ENCODE assay signal across 16 cellular contexts in the genomic region with DNA sequence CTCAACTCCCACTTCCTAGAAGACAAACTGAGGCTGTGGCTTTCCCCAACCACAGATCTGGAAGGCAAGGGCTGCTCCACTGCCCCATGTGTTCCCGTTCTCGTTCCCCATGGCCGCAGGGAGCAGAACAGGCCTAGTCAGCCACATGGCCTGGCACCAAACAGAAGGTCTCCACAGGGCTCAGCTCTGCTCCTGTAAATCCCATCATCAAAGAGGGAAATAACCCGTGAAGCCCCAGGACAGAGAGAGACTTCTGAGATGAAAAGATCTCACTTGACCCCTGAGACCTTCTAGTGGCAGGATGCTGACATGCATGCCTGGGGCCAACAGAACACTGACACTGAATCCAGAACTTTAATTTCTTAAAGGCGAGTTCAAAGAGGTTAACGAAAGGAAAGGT.
DNase-seq lines count a peak whose midpoint lies in the region; ATAC-seq and FAIRE-seq lines count a peak whose summit lies in the region.
"Had no signal": no experiment of that assay in that cellular context is flagged by ENCODE, and none has a peak within 500 bp of the region (broad histone marks: within the 10 kb centered on the region; RNA-seq: fewer than 3 reads in every experiment).

No MANE protein-coding gene starts in this region.

- H2BK15ac ChIP-seq in neuronal stem cell (ENCODE audit: low read length): no peak overlapping the region

- WGBS in neuronal stem cell (ENCODE audit: extremely low coverage in 2 of 2, insufficient read length in 2 of 2, insufficient replicate concordance in 1 of 2), 2 donors: no CpG with 5 or more reads among the region's 6 CpGs
- WGBS in small intestine, 3 donors: 78 to 86% (median 81%) methylated on average over 6 of the region's 6 CpGs

- H2AFZ ChIP-seq in neuronal stem cell (ENCODE audit: low read length): no peak overlapping the region

- no peak overlapping the region for H2BK12ac ChIP-seq in neuronal stem cell (ENCODE audit: low read length)

- peaks cover 3% of the 10 kb centered on the region for H3K79me1 ChIP-seq in neuronal stem cell (ENCODE audit: low read depth, low read length)

- H3K4me1 ChIP-seq in neuronal stem cell (ENCODE audit: control insufficient read depth in 2 of 2, insufficient read depth in 1 of 2, low read depth in 1 of 2, low read length in 2 of 2): peaks cover 0 to 8% of the 10 kb centered on the region in 2 donors
- no peaks in the 10 kb centered on the region for H3K4me1 ChIP-seq in small intestine (ENCODE audit: control insufficient read depth in 2 of 2, insufficient read depth in 1 of 2, low read depth in 1 of 2, low read length in 1 of 2)
- H3K4me1 ChIP-seq: ascending aorta, upper lobe of right lung had no signal

- H3K27ac Mint-ChIP-seq in activated T-cell treated with anti-CD3 and anti-CD28 coated beads, Interleukin-2, amount 50 U/mL, for 24 hours: peak overlapping the region; percentile 95
- H3K27ac Mint-ChIP-seq in central memory CD8-positive, alpha-beta T cell (ENCODE audit: low read depth): peak overlapping the region; percentile 94
- H3K27ac Mint-ChIP-seq: stimulated activated memory B cell treated with anti-CD40 and anti-IgM and Interleukin-4, amounts not matched to agents 10 μg/mL and 1 μg/mL and 100 μg/mL, for 72 hours had no signal

- H3K36me3 Mint-ChIP-seq in activated T-cell treated with anti-CD3 and anti-CD28 coated beads, Interleukin-2, amount 50 U/mL, for 24 hours (ENCODE audit: low read depth): peaks cover 83% of the 10 kb centered on the region
- H3K36me3 Mint-ChIP-seq in central memory CD8-positive, alpha-beta T cell (ENCODE audit: insufficient read depth): peaks cover 57% of the 10 kb centered on the region
- H3K36me3 Mint-ChIP-seq: stimulated activated memory B cell treated with anti-CD40 and anti-IgM and Interleukin-4, amounts not matched to agents 10 μg/mL and 1 μg/mL and 100 μg/mL, for 72 hours had no signal

- no peak overlapping the region for H2BK5ac ChIP-seq in neuronal stem cell (ENCODE audit: low read length)

- no peak overlapping the region for H2BK120ac ChIP-seq in neuronal stem cell (ENCODE audit: low read depth, low read length)

- H3K36me3 ChIP-seq in SK-N-MC (ENCODE audit: insufficient read depth, low read length) (peaks cover 97% of the 10 kb centered on the region), neuronal stem cell (replicated peaks in 1 of 2; ENCODE audit: control insufficient read depth in 2 of 2, insufficient read depth in 2 of 2, low read length in 2 of 2) (no peaks in the 10 kb centered on the region), small intestine (ENCODE audit: control insufficient read depth in 2 of 2, insufficient read depth in 2 of 2, low read length in 2 of 2) (no peaks in the 10 kb centered on the region)
- H3K36me3 ChIP-seq: ascending aorta, upper lobe of right lung had no signal

- no peak overlapping the region for H3K4ac ChIP-seq in neuronal stem cell (ENCODE audit: low read length)

- H3K4me3 ChIP-seq in SK-N-MC (no peak overlapping the region), neuronal stem cell (ENCODE audit: low read length in 2 of 2) (no peak overlapping the region), small intestine (ENCODE audit: low read depth in 1 of 2, low read length in 2 of 2) (no peak overlapping the region)
- H3K4me3 ChIP-seq: ascending aorta, upper lobe of right lung had no signal

- peaks cover 100% of the 10 kb centered on the region for H3K4me1 Mint-ChIP-seq in activated T-cell treated with anti-CD3 and anti-CD28 coated beads, Interleukin-2, amount 50 U/mL, for 24 hours (ENCODE audit: low read depth)
- peaks cover 97% of the 10 kb centered on the region for H3K4me1 Mint-ChIP-seq in central memory CD8-positive, alpha-beta T cell
- H3K4me1 Mint-ChIP-seq: stimulated activated memory B cell treated with anti-CD40 and anti-IgM and Interleukin-4, amounts not matched to agents 10 μg/mL and 1 μg/mL and 100 μg/mL, for 72 hours had no signal

- no peak overlapping the region for H4K91ac ChIP-seq in neuronal stem cell (ENCODE audit: low read depth, low read length, poor library complexity)

- H3K9ac ChIP-seq in SK-N-MC (ENCODE audit: insufficient read length) (no peak overlapping the region), neuronal stem cell (ENCODE audit: low read depth, low read length, poor library complexity) (no peak overlapping the region)

- H3K23ac ChIP-seq in neuronal stem cell (ENCODE audit: low read depth, low read length, poor library complexity): no peak overlapping the region

- H3K27me3 ChIP-seq in neuronal stem cell (ENCODE audit: control insufficient read depth in 3 of 3, insufficient read depth in 3 of 3, low read depth in 1 of 3, low read length in 3 of 3): peaks cover 0 to 11% (median 0%) of the 10 kb centered on the region in 3 experiments
- H3K27me3 ChIP-seq in small intestine (ENCODE audit: control insufficient read depth in 2 of 2, insufficient read depth in 2 of 2, low read length in 2 of 2): no peaks in the 10 kb centered on the region
- H3K27me3 ChIP-seq: ascending aorta, upper lobe of right lung had no signal

- no peak overlapping the region for H4K8ac ChIP-seq in neuronal stem cell (ENCODE audit: low read depth, low read length)

- no peaks in the 10 kb centered on the region for H3K9me3 ChIP-seq in SK-N-MC (ENCODE audit: low read depth, low read length)
- no peaks in the 10 kb centered on the region for H3K9me3 ChIP-seq in neuronal stem cell (replicated peaks in 1 of 2; ENCODE audit: control insufficient read depth in 2 of 2, insufficient read depth in 1 of 2, low read depth in 1 of 2, low read length in 2 of 2)
- no peaks in the 10 kb centered on the region for H3K9me3 ChIP-seq in small intestine (ENCODE audit: control insufficient read depth, low read depth)
- H3K9me3 ChIP-seq: ascending aorta, upper lobe of right lung had no signal

- no peak for FAIRE-seq in small intestine (lab: Jason Lieb, UNC)

- H2AK5ac ChIP-seq in neuronal stem cell (ENCODE audit: low read depth, low read length): peak overlapping the region; percentile 6

- H3K9me3 Mint-ChIP-seq in activated T-cell treated with anti-CD3 and anti-CD28 coated beads, Interleukin-2, amount 50 U/mL, for 24 hours: no peaks in the 10 kb centered on the region
- H3K9me3 Mint-ChIP-seq in central memory CD8-positive, alpha-beta T cell: no peaks in the 10 kb centered on the region
- H3K9me3 Mint-ChIP-seq: stimulated activated memory B cell treated with anti-CD40 and anti-IgM and Interleukin-4, amounts not matched to agents 10 μg/mL and 1 μg/mL and 100 μg/mL, for 72 hours had no signal

- DNase-seq in activated T-cell treated with anti-CD3 and anti-CD28 coated beads, Interleukin-2, amount 50 U/mL, for 24 hours: no peak
- no peak for DNase-seq in activated T-cell treated with anti-CD3 and anti-CD28 coated beads for 4 hours
- DNase-seq in SK-N-MC (ENCODE audit: low read depth, low spot score): no peak
- DNase-seq in central memory CD8-positive, alpha-beta T cell (ENCODE audit: low spot score in 2 of 2): no peak
- DNase-seq in neuronal stem cell (ENCODE audit: low spot score): no peak
- DNase-seq in small intestine: no peak
- DNase-seq in GF-D8 (lab: John Stamatoyannopoulos, UW): no peak
- DNase-seq: ACHN, hippocampal formation, mesenchymal stem cell, NCI-H1092 treated with DMSO at 0.1 percent for 48 hours, upper lobe of right lung had no signal

- no peak overlapping the region for H3K18ac ChIP-seq in neuronal stem cell (ENCODE audit: low read length)

- ATAC-seq in central memory CD8-positive, alpha-beta T cell (replicated peaks; ENCODE audit: extremely low read depth, poor library complexity, severe bottlenecking): no peak
- ATAC-seq in GM19395 (IDR thresholded peaks at IDR 0.05; ENCODE audit: unreplicated experiment): no peak
- ATAC-seq: activated CD4-positive, CD25-positive, alpha-beta regulatory T cell treated with anti-CD3 and anti-CD28 coated beads, Interleukin-2, amount 50 U/mL, for 24 hours; stimulated activated memory B cell treated with anti-CD40 and anti-IgM and Interleukin-4, amounts not matched to agents 10 μg/mL and 1 μg/mL and 100 μg/mL, for 72 hours had no signal

- no peak overlapping the region for H3K4me2 ChIP-seq in neuronal stem cell (ENCODE audit: insufficient read depth, low read length, poor library complexity, severe bottlenecking)

- no peak overlapping the region for H3K14ac ChIP-seq in neuronal stem cell (ENCODE audit: low read length)

- no peaks in the 10 kb centered on the region for H3K27me3 Mint-ChIP-seq in activated T-cell treated with anti-CD3 and anti-CD28 coated beads, Interleukin-2, amount 50 U/mL, for 24 hours
- H3K27me3 Mint-ChIP-seq in central memory CD8-positive, alpha-beta T cell: no peaks in the 10 kb centered on the region
- H3K27me3 Mint-ChIP-seq: stimulated activated memory B cell treated with anti-CD40 and anti-IgM and Interleukin-4, amounts not matched to agents 10 μg/mL and 1 μg/mL and 100 μg/mL, for 72 hours had no signal

- H3K4me3 Mint-ChIP-seq in activated T-cell treated with anti-CD3 and anti-CD28 coated beads, Interleukin-2, amount 50 U/mL, for 24 hours: peak overlapping the region; percentile 61
- peak overlapping the region; percentile 66 for H3K4me3 Mint-ChIP-seq in central memory CD8-positive, alpha-beta T cell
- H3K4me3 Mint-ChIP-seq: stimulated activated memory B cell treated with anti-CD40 and anti-IgM and Interleukin-4, amounts not matched to agents 10 μg/mL and 1 μg/mL and 100 μg/mL, for 72 hours had no signal

- peak overlapping the region; percentile 83 for H3K27ac ChIP-seq in SK-N-MC
- no peak overlapping the region for H3K27ac ChIP-seq in neuronal stem cell (replicated peaks; ENCODE audit: low read length)
- H3K27ac ChIP-seq in small intestine (ENCODE audit: low read depth in 1 of 2, low read length in 1 of 2): no peak overlapping the region
- H3K27ac ChIP-seq: ascending aorta, upper lobe of right lung had no signal
